ENCODE assay signal across 7 cellular contexts in genomic region chrX:56768120-56768660, GRCh38. TPM values are rescaled to one million over a fixed set of nuclear protein-coding genes. Genes with fewer than 3 reads are reported as not detected.
DNase-seq lines count a peak whose midpoint lies in the region; ATAC-seq, FAIRE-seq and TF ChIP-seq lines count a peak whose summit lies in the region.
"Not testable (repeated sequence)": the region's sequence is repeated elsewhere in the genome, so short reads cannot be mapped to it uniquely, and the experiment has no call there.

No MANE protein-coding gene starts in this region.

- not testable (repeated sequence) for H3K14ac ChIP-seq in IMR-90 (replicated peaks; ENCODE audit: low read depth, low read length)

- BruUV-seq in IMR-90 (replicated peaks; lab: Mats Ljungman, UMichigan), result not testable (repeated sequence)

- FAIRE-seq in kidney (lab: Jason Lieb, UNC), result peak; percentile 97

- not testable (repeated sequence) for H4K91ac ChIP-seq in IMR-90 (ENCODE audit: insufficient read depth, low read depth, low read length)

- TF ChIP-seq CTCF in IMR-90 (conservative IDR thresholded peaks at IDR 0.05; ENCODE audit: low read depth, low read length); kidney (IDR thresholded peaks at IDR 0.05; ENCODE audit: borderline replicate concordance, extremely low read depth, insufficient read depth); psoas muscle (IDR thresholded peaks at IDR 0.05): not testable (repeated sequence)

- ATAC-seq in GM18870 (IDR thresholded peaks at IDR 0.05; ENCODE audit: unreplicated experiment) (peak; percentile 23), GM19463 (IDR thresholded peaks at IDR 0.05; ENCODE audit: unreplicated experiment) (peak; percentile 24), GM21825 (IDR thresholded peaks at IDR 0.05; ENCODE audit: unreplicated experiment) (peak; percentile 26), HG03064 (IDR thresholded peaks at IDR 0.05; ENCODE audit: low read depth, unreplicated experiment) (peak; percentile 22), IMR-90 (ENCODE audit: low read depth) (peak; percentile 64), psoas muscle (peak; percentile 47 to 68 (median 66))

- not testable (repeated sequence) for DNase-seq in IMR-90, kidney, psoas muscle

- not testable (repeated sequence) for H2AK5ac ChIP-seq in IMR-90 (ENCODE audit: low read depth, low read length)

- CTCF ChIA-PET in IMR-90 (lab: Yijun Ruan, JAX), result not testable (repeated sequence)

- dilution Hi-C loops in IMR-90 (cut with HindIII; ENCODE audit: low sequenced_read_pairs, unreplicated experiment), result not testable (repeated sequence)

- H3K4me2 ChIP-seq in IMR-90 (ENCODE audit: low read depth, low read length), result not testable (repeated sequence)

- H2BK5ac ChIP-seq in IMR-90 (ENCODE audit: low read depth, low read length, poor library complexity, severe bottlenecking), result not testable (repeated sequence)

- not testable (repeated sequence) for H3K4ac ChIP-seq in IMR-90 (ENCODE audit: low read depth, low read length)

- H4K20me1 ChIP-seq in IMR-90 (ENCODE audit: insufficient read depth, low read length), result not testable (repeated sequence)

- not testable (repeated sequence) for H4K5ac ChIP-seq in IMR-90 (ENCODE audit: low read depth, low read length)

- not testable (repeated sequence) for H3K79me1 ChIP-seq in IMR-90 (ENCODE audit: low read depth in 1 of 2, low read length in 2 of 2)

- not testable (repeated sequence) for H2AK9ac ChIP-seq in IMR-90 (replicated peaks; ENCODE audit: low read depth, low read length, poor library complexity)

- H2BK120ac ChIP-seq in IMR-90 (ENCODE audit: low read depth, low read length), result not testable (repeated sequence)

- H3K27me3 ChIP-seq in IMR-90 (ENCODE audit: control insufficient read depth, insufficient read depth, low read length); psoas muscle (ENCODE audit: insufficient read depth in 3 of 3, low read length in 2 of 3): not testable (repeated sequence)

- H2BK20ac ChIP-seq in IMR-90 (ENCODE audit: low read depth, low read length), result not testable (repeated sequence)

- H4K8ac ChIP-seq in IMR-90 (ENCODE audit: low read depth in 2 of 2, low read length in 2 of 2), result not testable (repeated sequence)

- no CpG with 5 or more reads among the region's 24 CpGs for WGBS in IMR-90 (ENCODE audit: extremely low coverage in 2 of 2, insufficient read length in 1 of 2), 2 experiments
- no CpG with 5 or more reads among the region's 24 CpGs for WGBS in psoas muscle, 3 donors

- H3K4me3 ChIP-seq in IMR-90 (ENCODE audit: insufficient read depth, low read depth, low read length); kidney (ENCODE audit: low read length in 2 of 2); psoas muscle: not testable (repeated sequence)

- H3K9ac ChIP-seq in IMR-90 (ENCODE audit: low read depth, low read length); kidney (ENCODE audit: low read length in 2 of 2): not testable (repeated sequence)

- H3K9me1 ChIP-seq in IMR-90 (ENCODE audit: insufficient read depth, low read length), result not testable (repeated sequence)

- POLR2A ChIA-PET in IMR-90 (lab: Charles Lee; ENCODE audit: unreplicated experiment), result not testable (repeated sequence)

- H3K36me3 ChIP-seq in IMR-90 (ENCODE audit: control insufficient read depth, insufficient read depth, low read length); kidney (ENCODE audit: control insufficient read depth in 1 of 2, insufficient read depth in 2 of 2, low read length in 2 of 2); psoas muscle (ENCODE audit: insufficient read depth in 1 of 2, low read depth in 1 of 2): not testable (repeated sequence)

- H3K23ac ChIP-seq in IMR-90 (ENCODE audit: low read depth, low read length), result not testable (repeated sequence)

- H3K27ac ChIP-seq in IMR-90 (ENCODE audit: insufficient read depth, low read length); kidney (ENCODE audit: low read depth in 2 of 2, low read length in 2 of 2); psoas muscle: not testable (repeated sequence)

- H2BK15ac ChIP-seq in IMR-90 (ENCODE audit: low read depth, low read length), result not testable (repeated sequence)

- intact Hi-C loops in IMR-90 (cut with micrococcal nuclease); kidney (cut with DNase I); psoas muscle (cut with DNase I): not testable (repeated sequence)

- not testable (repeated sequence) for H3K4me1 ChIP-seq in IMR-90 (ENCODE audit: control insufficient read depth, insufficient read depth, low read length); kidney (ENCODE audit: control insufficient read depth in 1 of 2, insufficient read depth in 1 of 2, low read depth in 1 of 2, low read length in 2 of 2)
- H3K4me1 ChIP-seq in psoas muscle, result peaks cover 15% of the 10 kb centered on the region

- not testable (repeated sequence) for TF ChIP-seq RAD21 in IMR-90 (IDR thresholded peaks at IDR 0.05; ENCODE audit: low read length)

- not testable (repeated sequence) for H3K9me3 ChIP-seq in IMR-90 (ENCODE audit: control insufficient read depth, insufficient read depth, low read length); kidney (ENCODE audit: control insufficient read depth in 1 of 2, low read length in 2 of 2); psoas muscle

- not testable (repeated sequence) for H2AFZ ChIP-seq in IMR-90 (replicated peaks; ENCODE audit: low read length, poor library complexity)

- H3K18ac ChIP-seq in IMR-90 (ENCODE audit: low read depth, low read length), result not testable (repeated sequence)

- H3K56ac ChIP-seq in IMR-90 (ENCODE audit: extremely low read depth, insufficient read depth, low read length), result not testable (repeated sequence)

- in situ Hi-C loops in IMR-90 (cut with MboI; ENCODE audit: low sequenced_read_pairs), result not testable (repeated sequence)

- not testable (repeated sequence) for TF ChIP-seq POLR2A in IMR-90 (IDR thresholded peaks at IDR 0.05; ENCODE audit: low read depth, low read length)

RNA-seq across cellular contexts. Expression of gene NBDY, which starts 39.1 kb away (rescaled TPM):
- total RNA-seq in IMR-90 (2012; rRNA removed) (2.5 and 3.2 TPM in 2 replicates), kidney (50.8 TPM), psoas muscle (10 to 100 TPM in 2 of 4 donors, 1 to 10 TPM in 2; 5.3 to 15.6 (median 8.5) TPM)
- polyA plus RNA-seq in IMR-90 (2012; rRNA removed) (61.5 and 64.6 TPM in 2 replicates), kidney (ENCODE audit: insufficient read depth, low read depth, low replicate concordance) (88.7 TPM), psoas muscle (1 to 10 TPM; 5.2 to 7.7 (median 6.5) TPM)
- 18.4 and 26.7 TPM in 2 replicates for polyA plus RNA-seq in IMR-90 (2012; cell fraction: cytosol; rRNA removed)
- polyA plus RNA-seq in IMR-90 (2012; cell fraction: nucleus; rRNA removed; ENCODE audit: low replicate concordance), result 8.0 and 12.8 TPM in 2 replicates
